Comparison of ENCODE assay signal across 9 cellular contexts in the genomic region with DNA sequence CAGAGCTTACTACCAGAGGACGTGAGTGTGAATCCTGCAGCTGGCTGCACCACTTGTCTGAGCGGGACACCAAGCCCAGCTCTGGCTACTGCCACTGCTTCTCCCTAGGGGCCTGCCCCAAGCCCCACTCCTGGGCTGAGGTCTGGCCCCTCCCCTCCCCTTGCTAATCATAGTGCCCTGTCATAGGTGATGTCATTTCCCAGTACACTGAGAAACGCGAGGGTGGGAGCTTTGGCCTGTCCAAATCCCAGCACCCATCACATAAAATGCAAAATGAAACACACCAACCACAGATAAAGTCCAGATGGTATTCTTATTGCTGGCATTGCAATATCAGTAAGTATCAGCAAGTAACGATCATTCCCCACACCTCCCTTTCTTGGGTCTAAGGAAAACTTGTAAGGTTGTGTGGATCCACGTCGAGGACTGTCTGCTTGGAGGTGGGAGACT.
DNase-seq lines count a peak whose midpoint lies in the region; ATAC-seq, FAIRE-seq and TF ChIP-seq lines count a peak whose summit lies in the region.
"Had no signal": no experiment of that assay in that cellular context is flagged by ENCODE, and none has a peak within 500 bp of the region (broad histone marks: within the 10 kb centered on the region; RNA-seq: fewer than 3 reads in every experiment).

No MANE protein-coding gene starts in this region.

- DNase-seq in GM06990 (ENCODE audit: extremely low read depth, insufficient read length) (peak; percentile 80), adipocyte (ENCODE audit: low read depth) (no peak), mucosa of descending colon (no peak), small intestine (no peak), KG1 (lab: John Stamatoyannopoulos, UW) (no peak)
- no peak for DNase-seq in activated CD8-positive, alpha-beta memory T cell treated with anti-CD3 and anti-CD28 coated beads for 24 hours
- no peak for DNase-seq in activated naive CD4-positive, alpha-beta T cell treated with anti-CD3 and anti-CD28 coated beads, Interleukin-2, amount 50 U/mL, for 16 hours
- DNase-seq: effector CD4-positive, alpha-beta T cell had no signal

- H3K4me3 ChIP-seq in GM06990 (replicated peaks; ENCODE audit: low read depth, low read length) (no peak overlapping the region), adipocyte (ENCODE audit: low read length) (no peak overlapping the region), mucosa of descending colon (no peak overlapping the region), small intestine (ENCODE audit: low read depth in 1 of 2, low read length in 2 of 2) (no peak overlapping the region)

- H3K9me3 ChIP-seq in adipocyte (ENCODE audit: control insufficient read depth, low read length): no peaks in the 10 kb centered on the region
- no peaks in the 10 kb centered on the region for H3K9me3 ChIP-seq in mucosa of descending colon
- H3K9me3 ChIP-seq in small intestine (ENCODE audit: control insufficient read depth, low read depth): no peaks in the 10 kb centered on the region

- peak overlapping the region in 1 of 2 donors; percentile 53 for H3K27ac ChIP-seq in small intestine (ENCODE audit: low read depth in 1 of 2, low read length in 1 of 2)

- H3K36me3 ChIP-seq in GM06990 (ENCODE audit: control insufficient read depth, insufficient read depth, low read length) (no peaks in the 10 kb centered on the region), adipocyte (ENCODE audit: control insufficient read depth, insufficient read depth, low read length, severe bottlenecking) (no peaks in the 10 kb centered on the region), mucosa of descending colon (ENCODE audit: low read depth) (no peaks in the 10 kb centered on the region), small intestine (ENCODE audit: control insufficient read depth in 2 of 2, insufficient read depth in 2 of 2, low read length in 2 of 2) (no peaks in the 10 kb centered on the region)

- WGBS in small intestine, 3 donors: 58 to 70% (median 67%) methylated on average over 6 to 7 of the region's 7 CpGs

- H3K4me1 ChIP-seq in adipocyte (ENCODE audit: control insufficient read depth, insufficient read depth, low read length) (peaks cover 34% of the 10 kb centered on the region), mucosa of descending colon (ENCODE audit: low read depth) (no peaks in the 10 kb centered on the region), small intestine (ENCODE audit: control insufficient read depth in 2 of 2, insufficient read depth in 1 of 2, low read depth in 1 of 2, low read length in 1 of 2) (peaks cover 2 to 3% of the 10 kb centered on the region in 2 donors)

- FAIRE-seq in small intestine (lab: Jason Lieb, UNC): no peak

- intact Hi-C loops in mucosa of descending colon (cut with DNase I, micrococcal nuclease): no loop called here

- H3K27me3 ChIP-seq in GM06990 (replicated peaks; ENCODE audit: control insufficient read depth, insufficient read depth, low read length): no peaks in the 10 kb centered on the region
- H3K27me3 ChIP-seq in adipocyte (replicated peaks; ENCODE audit: control insufficient read depth, insufficient read depth, low read length): no peaks in the 10 kb centered on the region
- H3K27me3 ChIP-seq in small intestine (ENCODE audit: control insufficient read depth in 2 of 2, insufficient read depth in 2 of 2, low read length in 2 of 2): no peaks in the 10 kb centered on the region

- ATAC-seq in GM21723 (IDR thresholded peaks at IDR 0.05; ENCODE audit: unreplicated experiment): peak; percentile 43
- ATAC-seq in mucosa of descending colon: peak; percentile 31

- H3K9ac ChIP-seq in adipocyte (ENCODE audit: low read length): peak overlapping the region; percentile 38

- TF ChIP-seq CTCF in GM06990 (IDR thresholded peaks at IDR 0.05; ENCODE audit: insufficient read depth, low read length, poor library complexity, severe bottlenecking) (no peak), mucosa of descending colon (IDR thresholded peaks at IDR 0.05) (no peak)
